8 cellular contexts compared by ENCODE assay signal in genomic region chr5:115170128-115170923, GRCh38. TPM values are rescaled to one million over a fixed set of nuclear protein-coding genes. Genes with fewer than 3 reads are reported as not detected.
A peak's percentile ranks its signal among the peaks of the same experiment; 100 is the strongest.
DNase-seq lines count a peak whose midpoint lies in the region; ATAC-seq, FAIRE-seq and TF ChIP-seq lines count a peak whose summit lies in the region.

No MANE protein-coding gene starts in this region.

- H3K9ac ChIP-seq in K562 (ENCODE audit: insufficient read depth in 1 of 2, low read depth in 2 of 2, low read length in 2 of 2) = peak overlapping the region in 1 of 2 experiments; percentile 92; a peak in 2 of 4 replicates

- WGBS in K562 (ENCODE audit: insufficient coverage, low coverage, missing lambda C conversion rate) = 38% methylated on average over 42 of the region's 70 CpGs

- peaks cover 14% of the 10 kb centered on the region for H3K4me1 Mint-ChIP-seq in stimulated activated naive CD8-positive, alpha-beta T cell treated with anti-CD3 and anti-CD28 coated beads, Interleukin-15, amount 100 ng/mL, for 72 hours

- intact Hi-C loops in K562 (cut with micrococcal nuclease) = loop anchor here (5.0 kb wide), 1 partner anchor 73 kb away; no protein-coding TSS in a partner anchor

- peak; percentile 6 to 66 for DNase-seq in NCI-H2081 (lab: John Stamatoyannopoulos, UW)
- no peak for DNase-seq in NCI-H2081 treated with DMSO at 0.1 percent for 48 hours (lab: John Stamatoyannopoulos, UW)
- peak; percentile 46 for DNase-seq in NCI-H1092 (lab: John Stamatoyannopoulos, UW)
- peak in 1 of 4 experiments; percentile 29 for DNase-seq in K562 (ENCODE audit: extremely low read depth in 1 of 4, low spot score in 3 of 4)
- DNase-seq in kidney glomerular epithelial cell (lab: John Stamatoyannopoulos, UW) = peak; percentile 60
- peak; percentile 25 to 40 for DNase-seq in stimulated activated naive CD8-positive, alpha-beta T cell treated with anti-CD3 and anti-CD28 coated beads, Interleukin-15, amount 100 ng/mL, for 72 hours
- no peak for DNase-seq in DMS153 (lab: John Stamatoyannopoulos, UW)

- H3K27me3 Mint-ChIP-seq in stimulated activated naive CD8-positive, alpha-beta T cell treated with anti-CD3 and anti-CD28 coated beads, Interleukin-15, amount 100 ng/mL, for 72 hours = peaks cover 82% of the 10 kb centered on the region

- H3K27ac Mint-ChIP-seq in stimulated activated naive CD8-positive, alpha-beta T cell treated with anti-CD3 and anti-CD28 coated beads, Interleukin-15, amount 100 ng/mL, for 72 hours = peak overlapping the region in 1 of 2 donors; percentile 74

- POLR2A ChIA-PET in HEK293 (lab: Yijun Ruan, JAX) = interaction anchor here (0.7 to 1.1 kb wide), 3 partner anchors 10 to 126 kb away, joined by 3 to 6 read pairs (median 5); partner anchors contain the start of gene CCDC112
- POLR2A ChIA-PET in K562 (lab: Yijun Ruan, JAX) = interaction anchor here (0.7 kb wide), 1 partner anchor 645 kb away, joined by 3 read pairs; no protein-coding TSS in a partner anchor

- FAIRE-seq in K562 (lab: Jason Lieb, UNC) = no peak

- peak overlapping the region; percentile 94 for H2AFZ ChIP-seq in K562 (ENCODE audit: low read depth, low read length)

- H3K27ac ChIP-seq in HEK293 (ENCODE audit: extremely low read depth, low read depth, low read length) (peak overlapping the region; percentile 60; the same call in 1 of the 2 replicates), K562 (ENCODE audit: extremely low read depth, low read depth, low read length) (no peak overlapping the region)

- no peaks in the 10 kb centered on the region for H4K20me1 ChIP-seq in K562 (replicated peaks; ENCODE audit: control insufficient read depth, insufficient read depth, low read length)

- no peak for TF ChIP-seq EP300 in K562 (IDR thresholded peaks at IDR 0.05; ENCODE audit: low read length)

- TF ChIP-seq POLR2A in K562 (conservative IDR thresholded peaks at IDR 0.05) = no peak

- H3K9me3 Mint-ChIP-seq in stimulated activated naive CD8-positive, alpha-beta T cell treated with anti-CD3 and anti-CD28 coated beads, Interleukin-15, amount 100 ng/mL, for 72 hours = peaks cover 14 to 16% of the 10 kb centered on the region in 2 donors

- no TSS peak for BruUV-seq in K562 (replicated peaks; lab: Mats Ljungman, UMichigan)

- CTCF ChIA-PET in HEK293 (lab: Yijun Ruan, JAX) = interaction anchor here (0.7 kb wide), 1 partner anchor 69 kb away, joined by 4 read pairs; no protein-coding TSS in a partner anchor
- CTCF ChIA-PET in K562 (lab: Yijun Ruan, JAX; ENCODE audit: low intra/inter-chr PET ratio) = no interaction called here

- peak; percentile 79 for ATAC-seq in K562
- peak; percentile 74 for ATAC-seq in stimulated activated naive CD8-positive, alpha-beta T cell treated with anti-CD3 and anti-CD28 coated beads, Interleukin-15, amount 100 ng/mL, for 72 hours

- peaks cover 4% of the 10 kb centered on the region; the same call in 1 of the 2 replicates for H3K4me1 ChIP-seq in HEK293 (ENCODE audit: control insufficient read depth, insufficient read depth, low read length)
- peaks cover 0 to 20% of the 10 kb centered on the region in 2 experiments; a peak in 2 of 5 replicates for H3K4me1 ChIP-seq in K562 (replicated peaks in 1 of 2; ENCODE audit: control insufficient read depth in 2 of 2, insufficient read depth in 2 of 2, low read length in 2 of 2)

- H3K9me3 ChIP-seq in HEK293 (ENCODE audit: control insufficient read depth, insufficient read depth, low read depth, low read length) (no peaks in the 10 kb centered on the region), K562 (replicated peaks; ENCODE audit: control insufficient read depth, insufficient read depth, low read depth, low read length) (no peaks in the 10 kb centered on the region)

- TF ChIP-seq CTCF in HEK293 (tag by site-specific recombination; IDR thresholded peaks at IDR 0.05) = no peak
- no peak for TF ChIP-seq CTCF in K562 (IDR thresholded peaks at IDR 0.05 in 2 of 3, conservative IDR thresholded peaks at IDR 0.05 in 1 of 3; ENCODE audit: insufficient read depth in 2 of 3, low read depth in 1 of 3, low read length in 3 of 3)

- in situ Hi-C loops in K562 (cut with MboI) = no loop called here

- H3K27me3 ChIP-seq in K562 (ENCODE audit: control insufficient read depth in 2 of 2, insufficient read depth in 2 of 2, low read length in 2 of 2) = peaks cover 0 to 14% of the 10 kb centered on the region in 2 experiments; a peak in 3 of 5 replicates

- peak overlapping the region; percentile 86 to 87 for H3K4me3 Mint-ChIP-seq in stimulated activated naive CD8-positive, alpha-beta T cell treated with anti-CD3 and anti-CD28 coated beads, Interleukin-15, amount 100 ng/mL, for 72 hours

- H3K9me1 ChIP-seq in K562 (ENCODE audit: control insufficient read depth, insufficient read depth, low read length) = no peaks in the 10 kb centered on the region

- TF ChIP-seq RAD21 in K562 (CRISPR knock-in tag; conservative IDR thresholded peaks at IDR 0.05 in 1 of 2, IDR thresholded peaks at IDR 0.05 in 1 of 2) = no peak

- H3K79me2 ChIP-seq in K562 (ENCODE audit: control insufficient read depth, insufficient read depth, low read length) = no peaks in the 10 kb centered on the region

- H3K4me3 ChIP-seq in HEK293 (ENCODE audit: low read depth, low read length) (peak overlapping the region; percentile 94), K562 (peak overlapping the region; percentile 61)

- peaks cover 0 to 3% of the 10 kb centered on the region in 2 experiments; a peak in 1 of 3 replicates for H3K36me3 ChIP-seq in HEK293 (ENCODE audit: control insufficient read depth in 2 of 2, insufficient read depth in 1 of 2, low read length in 2 of 2)
- no peaks in the 10 kb centered on the region for H3K36me3 ChIP-seq in K562 (ENCODE audit: control insufficient read depth, insufficient read depth, low read length)

- H3K4me2 ChIP-seq in K562 (ENCODE audit: insufficient read depth, low read length) = peak overlapping the region; percentile 90

TF ChIP-seq in HEK293, 187 proteins besides CTCF, POLR2A, EP300 and RAD21 (continues in another document):
- TF ChIP-seq ZBTB7A (tag by site-specific recombination; IDR thresholded peaks at IDR 0.05; ENCODE audit: low read depth) (0 out of 2 replicates have a peak, but pooled peaks have one; percentile 12), YY1 (tag by site-specific recombination; IDR thresholded peaks at IDR 0.05) (peak; percentile 56), ZSCAN18 (tag by site-specific recombination; IDR thresholded peaks at IDR 0.05) (no peak), ZNF777 (tag by site-specific recombination; IDR thresholded peaks at IDR 0.05; ENCODE audit: borderline replicate concordance) (no peak), ZNF202 (tag by site-specific recombination; IDR thresholded peaks at IDR 0.05; ENCODE audit: borderline replicate concordance) (0 out of 2 replicates have a peak, but pooled peaks have one; percentile 75), ZNF791 (tag by site-specific recombination; IDR thresholded peaks at IDR 0.05) (no peak)

TF ChIP-seq in K562, 482 proteins besides CTCF, POLR2A, EP300 and RAD21 (continues in another document):
- TF ChIP-seq RBM34 (IDR thresholded peaks at IDR 0.05; ENCODE audit: borderline replicate concordance, insufficient read depth, low read length) = no peak
- TF ChIP-seq ZNF143 (CRISPR knock-in tag; IDR thresholded peaks at IDR 0.05) = no peak
- no peak for TF ChIP-seq ZNF830 (CRISPR knock-in tag; IDR thresholded peaks at IDR 0.05)
- no peak for TF ChIP-seq ADNP (tag; IDR thresholded peaks at IDR 0.05)
- no peak for TF ChIP-seq NFE2 (IDR thresholded peaks at IDR 0.05; ENCODE audit: low read depth)
- no peak for TF ChIP-seq SREBF2 (CRISPR knock-in tag; IDR thresholded peaks at IDR 0.05)
- TF ChIP-seq FOXJ2 (tag; IDR thresholded peaks at IDR 0.05) = no peak
- TF ChIP-seq BCOR (IDR thresholded peaks at IDR 0.05) = no peak
- no peak for TF ChIP-seq ZFP1 (CRISPR knock-in tag; IDR thresholded peaks at IDR 0.05)
- TF ChIP-seq MECOM (CRISPR knock-in tag; IDR thresholded peaks at IDR 0.05) = no peak
- TF ChIP-seq NFATC3 (IDR thresholded peaks at IDR 0.05) = peak; percentile 53; the same call in 1 of the 2 replicates
- TF ChIP-seq MBD1 (CRISPR knock-in tag; IDR thresholded peaks at IDR 0.05) = no peak
- no peak for TF ChIP-seq HMG20B (CRISPR knock-in tag; IDR thresholded peaks at IDR 0.05)

RNA-seq across cellular contexts. Expression of gene TRIM36, which starts 0.6 kb away (rescaled TPM):
- 3.1 and 3.8 TPM in 2 replicates for total RNA-seq in K562 (2011; cell fraction: chromatin; rRNA removed; ENCODE audit: low replicate concordance)
- total RNA-seq in K562 (2011; cell fraction: nucleolus; rRNA removed) = 1.0 and 1.8 TPM in 2 replicates
- total RNA-seq in K562 (2011; cell fraction: nucleoplasm; rRNA removed) = 1.2 and 2.7 TPM in 2 replicates
- 0.27 and 1.6 TPM in 2 replicates for total RNA-seq in K562 (2014; rRNA removed)
- total RNA-seq in K562 (2014; rRNA removed; fragmentation: Illumina TruSeq; extraction: Trizol) = 0.33 and 0.54 TPM in 2 replicates
- 0.11 and 0.33 TPM in 2 replicates for total RNA-seq in K562 (2015; rRNA removed; fragmentation: Illumina TruSeq; extraction: Trizol)
- 0.22 and 0.51 TPM in 2 replicates for total RNA-seq in K562 (2021)
- polyA plus RNA-seq in K562 (2011; rRNA removed) = 0.71 and 0.93 TPM in 2 replicates
- polyA plus RNA-seq in K562 (2011; cell fraction: cytosol; rRNA removed) = 0.75 and 0.91 TPM in 2 replicates
- polyA plus RNA-seq in K562 (2011; cell fraction: nucleus; rRNA removed) = 0.65 and 0.71 TPM in 2 replicates
- polyA plus RNA-seq in K562 (2012) = 0.23 and 0.42 TPM in 2 replicates
- 0.31 and 0.46 TPM in 2 replicates for polyA plus RNA-seq in K562 (2014; fragmentation: Illumina TruSeq; extraction: Trizol)
- under 1 TPM; 0.10 to 0.11 TPM for polyA plus RNA-seq in K562 (2014; fragmentation: Nextera tagmentation; extraction: Ambion mirVana)
- 0.28 and 0.54 TPM in 2 replicates for polyA plus RNA-seq in K562 (2014; rRNA removed)
- 1.9 and 2.2 TPM in 2 replicates for polyA minus RNA-seq in K562 (2011; rRNA and poly(A)+ RNA removed)
- 1.0 TPM in 1 of 2 replicates, not detected in the other for polyA minus RNA-seq in K562 (2011; cell fraction: cytosol; rRNA and poly(A)+ RNA removed)
- polyA minus RNA-seq in K562 (2011; cell fraction: nucleus; rRNA and poly(A)+ RNA removed) = 1.1 and 3.2 TPM in 2 replicates

Comparison
In these comparisons a context has a peak if more than half of its experiments do, and no peak if none do; other contexts are left out.
1. DNase-seq: peak in NCI-H2081 (2 of 2), NCI-H1092 (single experiment), kidney glomerular epithelial cell (single experiment) and stimulated activated naive CD8-positive, alpha-beta T cell treated with anti-CD3 and anti-CD28 coated beads, Interleukin-15, amount 100 ng/mL, for 72 hours (2 of 2); none in NCI-H2081 treated with DMSO at 0.1 percent for 48 hours (single experiment) and DMS153 (single experiment).